Comparison of ENCODE assay signal across 11 cellular contexts in genomic region chr7:79806161-79806734, GRCh38.
DNase-seq lines count a peak whose midpoint lies in the region; ATAC-seq, FAIRE-seq and TF ChIP-seq lines count a peak whose summit lies in the region.
"Had no signal": no experiment of that assay in that cellular context is flagged by ENCODE, and none has a peak within 500 bp of the region (broad histone marks: within the 10 kb centered on the region; RNA-seq: fewer than 3 reads in every experiment).

No MANE protein-coding gene starts in this region.

- intact Hi-C loops in psoas muscle (cut with DNase I), result no loop called here

- no peak for ATAC-seq in psoas muscle
- ATAC-seq in activated T-cell treated with anti-CD3 and anti-CD28 coated beads, Interleukin-2, amount 50 U/mL, for 4 hours, result no peak
- ATAC-seq: activated T-helper 17 cell treated with anti-CD3 and anti-CD28 coated beads, Interleukin-2, amount 50 U/mL, for 72 hours; esophagus mucosa had no signal

- H3K4me1 ChIP-seq in psoas muscle, result no peaks in the 10 kb centered on the region

- H3K4me1 Mint-ChIP-seq in activated T-cell treated with anti-CD3 and anti-CD28 coated beads, Interleukin-2, amount 50 U/mL, for 4 hours (ENCODE audit: low read depth), result no peaks in the 10 kb centered on the region
- H3K4me1 Mint-ChIP-seq: activated T-helper 17 cell treated with anti-CD3 and anti-CD28 coated beads, Interleukin-2, amount 50 U/mL, for 72 hours had no signal

- no peaks in the 10 kb centered on the region for H3K36me3 Mint-ChIP-seq in activated T-cell treated with anti-CD3 and anti-CD28 coated beads, Interleukin-2, amount 50 U/mL, for 4 hours (ENCODE audit: insufficient read depth)

- FAIRE-seq in GM12892 (lab: Jason Lieb, UNC), result no peak

- H3K27me3 Mint-ChIP-seq in activated T-cell treated with anti-CD3 and anti-CD28 coated beads, Interleukin-2, amount 50 U/mL, for 4 hours (ENCODE audit: low read depth), result no peaks in the 10 kb centered on the region
- H3K27me3 Mint-ChIP-seq: activated T-helper 17 cell treated with anti-CD3 and anti-CD28 coated beads, Interleukin-2, amount 50 U/mL, for 72 hours had no signal

- no peaks in the 10 kb centered on the region for H3K9me3 ChIP-seq in psoas muscle

- no peak for TF ChIP-seq POLR2A in GM12892 (IDR thresholded peaks at IDR 0.05; ENCODE audit: low read depth, low read length)

- H3K4me3 ChIP-seq in astrocyte of the cerebellum (ENCODE audit: low read depth, low read length), result no peak overlapping the region
- no peak overlapping the region for H3K4me3 ChIP-seq in psoas muscle

- 37 to 40% (median 38%) methylated on average over 6 of the region's 6 CpGs for WGBS in psoas muscle, 3 donors

- in situ Hi-C loops in astrocyte of the cerebellum (cut with HindIII; ENCODE audit: low sequenced_read_pairs), result no loop called here

- no peaks in the 10 kb centered on the region for H3K9me3 Mint-ChIP-seq in activated T-cell treated with anti-CD3 and anti-CD28 coated beads, Interleukin-2, amount 50 U/mL, for 4 hours

- no peak overlapping the region for H3K4me3 Mint-ChIP-seq in activated T-cell treated with anti-CD3 and anti-CD28 coated beads, Interleukin-2, amount 50 U/mL, for 4 hours
- H3K4me3 Mint-ChIP-seq: activated T-helper 17 cell treated with anti-CD3 and anti-CD28 coated beads, Interleukin-2, amount 50 U/mL, for 72 hours had no signal

- H3K36me3 ChIP-seq in psoas muscle (ENCODE audit: insufficient read depth in 1 of 2, low read depth in 1 of 2), result no peaks in the 10 kb centered on the region

- TF ChIP-seq CTCF in astrocyte of the cerebellum (IDR thresholded peaks at IDR 0.05; ENCODE audit: low read depth, low read length, missing control alignments), result peak; percentile 54
- no peak for TF ChIP-seq CTCF in psoas muscle (IDR thresholded peaks at IDR 0.05)

- H3K27me3 ChIP-seq in psoas muscle (ENCODE audit: insufficient read depth in 3 of 3, low read length in 2 of 3), result peaks cover 0 to 4% (median 0%) of the 10 kb centered on the region in 3 donors

- no peak overlapping the region for H3K27ac ChIP-seq in psoas muscle

- peak; percentile 38 for DNase-seq in COLO829 (ENCODE audit: low spot score)
- peak; percentile 1 for DNase-seq in HT1080 (ENCODE audit: low read depth)
- DNase-seq in astrocyte of the cerebellum (ENCODE audit: low read depth), result no peak
- peak; percentile 1 to 29 for DNase-seq in lung microvascular endothelial cell (ENCODE audit: low read depth in 2 of 2)
- DNase-seq in GM12892 (ENCODE audit: insufficient read length), result no peak
- no peak for DNase-seq in psoas muscle
- no peak for DNase-seq in NCI-H146 treated with DMSO at 0.1 percent for 48 hours (lab: John Stamatoyannopoulos, UW; ENCODE audit: unreplicated experiment)
- DNase-seq in activated T-cell treated with anti-CD3 and anti-CD28 coated beads, Interleukin-2, amount 50 U/mL, for 4 hours, result no peak
- DNase-seq: T-helper 2 cell had no signal

Comparison
In these comparisons a context has a peak if more than half of its experiments do, and no peak if none do; other contexts are left out.
1. DNase-seq: peak in COLO829 (single experiment), HT1080 (single experiment) and lung microvascular endothelial cell (2 of 2); none in astrocyte of the cerebellum (single experiment), GM12892 (single experiment), psoas muscle (0 of 2), NCI-H146 treated with DMSO at 0.1 percent for 48 hours (single experiment) and activated T-cell treated with anti-CD3 and anti-CD28 coated beads, Interleukin-2, amount 50 U/mL, for 4 hours (single experiment).